In genomic region chr13:98216135-98216565, GRCh38 we compare ENCODE assay signal across 12 cellular contexts. TPM values are rescaled to one million over a fixed set of nuclear protein-coding genes. Genes with fewer than 3 reads are reported as not detected.
A peak's percentile ranks its signal among the peaks of the same experiment; 100 is the strongest.
DNase-seq lines count a peak whose midpoint lies in the region; TF ChIP-seq lines count a peak whose summit lies in the region.
"Had no signal": no experiment of that assay in that cellular context is flagged by ENCODE, and none has a peak within 500 bp of the region (broad histone marks: within the 10 kb centered on the region; RNA-seq: fewer than 3 reads in every experiment).

No MANE protein-coding gene starts in this region.

- H3K27ac Mint-ChIP-seq in activated T-helper 2 cell treated with anti-CD3 and anti-CD28 coated beads, Interferon-gamma antibody, Interleukin-2, Interleukin-4, amounts not matched to agents 10 μg/mL and 5 μg/mL and 100 μg/mL, durations not matched to agents 14 hours and 24 hours and 36 hours: no peak overlapping the region

- H3K4me3 Mint-ChIP-seq in activated T-helper 2 cell treated with anti-CD3 and anti-CD28 coated beads, Interferon-gamma antibody, Interleukin-2, Interleukin-4, amounts not matched to agents 10 μg/mL and 5 μg/mL and 100 μg/mL, durations not matched to agents 14 hours and 24 hours and 36 hours (ENCODE audit: low read depth): no peak overlapping the region

- H3K4me1 Mint-ChIP-seq in activated T-helper 2 cell treated with anti-CD3 and anti-CD28 coated beads, Interferon-gamma antibody, Interleukin-2, Interleukin-4, amounts not matched to agents 10 μg/mL and 5 μg/mL and 100 μg/mL, durations not matched to agents 14 hours and 24 hours and 36 hours (ENCODE audit: low read depth): no peaks in the 10 kb centered on the region

- DNase-seq in ELR (ENCODE audit: low read depth) (peak; percentile 93), NCI-H345 (lab: John Stamatoyannopoulos, UW) (peak; percentile 43), epithelial cell of esophagus (ENCODE audit: low read depth) (peak; percentile 60), pons (ENCODE audit: low spot score) (peak; percentile 24), OCI-M2 (lab: John Stamatoyannopoulos, UW; ENCODE audit: unreplicated experiment) (no peak), NCI-H748 (lab: John Stamatoyannopoulos, UW; ENCODE audit: unreplicated experiment) (no peak)
- DNase-seq in activated T-helper 2 cell treated with anti-CD3 and anti-CD28 coated beads, Interferon-gamma antibody, Interleukin-2, Interleukin-4, amounts not matched to agents 10 μg/mL and 5 μg/mL and 100 μg/mL, durations not matched to agents 14 hours and 24 hours and 36 hours (ENCODE audit: low spot score): no peak
- DNase-seq in stimulated activated naive CD4-positive, alpha-beta T cell (lab: John Stamatoyannopoulos, UW): no peak
- DNase-seq: activated CD8-positive, alpha-beta memory T cell treated with anti-CD3 and anti-CD28 coated beads, Interleukin-2, amount 50 U/mL, for 4 hours; NCI-H82 had no signal

- no peak for TF ChIP-seq CTCF in epithelial cell of esophagus (IDR thresholded peaks at IDR 0.05; ENCODE audit: insufficient read depth, low read depth, low read length, missing control alignments)

- no peaks in the 10 kb centered on the region for H3K36me3 Mint-ChIP-seq in activated T-helper 2 cell treated with anti-CD3 and anti-CD28 coated beads, Interferon-gamma antibody, Interleukin-2, Interleukin-4, amounts not matched to agents 10 μg/mL and 5 μg/mL and 100 μg/mL, durations not matched to agents 14 hours and 24 hours and 36 hours (ENCODE audit: low read depth)

- H3K9me3 Mint-ChIP-seq in activated T-helper 2 cell treated with anti-CD3 and anti-CD28 coated beads, Interferon-gamma antibody, Interleukin-2, Interleukin-4, amounts not matched to agents 10 μg/mL and 5 μg/mL and 100 μg/mL, durations not matched to agents 14 hours and 24 hours and 36 hours: no peaks in the 10 kb centered on the region

- H3K27me3 Mint-ChIP-seq in activated T-helper 2 cell treated with anti-CD3 and anti-CD28 coated beads, Interferon-gamma antibody, Interleukin-2, Interleukin-4, amounts not matched to agents 10 μg/mL and 5 μg/mL and 100 μg/mL, durations not matched to agents 14 hours and 24 hours and 36 hours (ENCODE audit: low read depth): peaks cover 2% of the 10 kb centered on the region

- intact Hi-C loops in activated T-helper 2 cell treated with anti-CD3 and anti-CD28 coated beads, Interferon-gamma antibody, Interleukin-2, Interleukin-4, amounts not matched to agents 10 μg/mL and 5 μg/mL and 100 μg/mL, durations not matched to agents 14 hours and 24 hours and 36 hours (cut with micrococcal nuclease): no loop called here

- H3K4me3 ChIP-seq in epithelial cell of esophagus (ENCODE audit: low read length): no peak overlapping the region
- H3K4me3 ChIP-seq: skin epidermis had no signal

RNA-seq across cellular contexts. Expression of gene RNF113B, which starts 39.1 kb away (rescaled TPM):
- not detected in 2 replicates for total RNA-seq in activated T-helper 2 cell treated with anti-CD3 and anti-CD28 coated beads, Interferon-gamma antibody, Interleukin-2, Interleukin-4, amounts not matched to agents 10 μg/mL and 5 μg/mL and 100 μg/mL, durations not matched to agents 14 hours and 24 hours and 36 hours
- total RNA-seq: frontal cortex had no signal

Comparison
In these comparisons a context has a peak if more than half of its experiments do, and no peak if none do; other contexts are left out.
1. DNase-seq: peak in ELR (single experiment), NCI-H345 (single experiment), epithelial cell of esophagus (single experiment) and pons (single experiment); none in OCI-M2 (single experiment), activated T-helper 2 cell treated with anti-CD3 and anti-CD28 coated beads, Interferon-gamma antibody, Interleukin-2, Interleukin-4, amounts not matched to agents 10 μg/mL and 5 μg/mL and 100 μg/mL, durations not matched to agents 14 hours and 24 hours and 36 hours (single experiment), stimulated activated naive CD4-positive, alpha-beta T cell (0 of 6) and NCI-H748 (single experiment).